ENCODE assay signal across 1 cellular context in genomic region chr17:15109608-15110007, GRCh38.
TF ChIP-seq lines count a peak whose summit lies in the region.

No MANE protein-coding gene starts in this region.

TF ChIP-seq in GM23338, 12 proteins besides CTCF, POLR2A, EP300 and RAD21 (continued from another document):
- no peak for TF ChIP-seq REST (IDR thresholded peaks at IDR 0.05; ENCODE audit: unreplicated experiment)
